In genomic region chr17:82374626-82375331, GRCh38 we compare ENCODE assay signal across 14 cellular contexts. TPM values are rescaled to one million over a fixed set of nuclear protein-coding genes. Genes with fewer than 3 reads are reported as not detected.
DNase-seq lines count a peak whose midpoint lies in the region; ATAC-seq and TF ChIP-seq lines count a peak whose summit lies in the region.
"Had no signal": no experiment of that assay in that cellular context is flagged by ENCODE, and none has a peak within 500 bp of the region (broad histone marks: within the 10 kb centered on the region; RNA-seq: fewer than 3 reads in every experiment).

No MANE protein-coding gene starts in this region.

- no TSS peak for BruUV-seq in Calu3 (replicated peaks; lab: Mats Ljungman, UMichigan)

- peak; percentile 35 for DNase-seq in NCI-H1436 (lab: John Stamatoyannopoulos, UW)
- no peak for DNase-seq in NCI-H1436 treated with DMSO at 0.1 percent for 48 hours (lab: John Stamatoyannopoulos, UW)
- DNase-seq in NCI-H526 treated with DMSO at 0.1 percent for 48 hours (lab: John Stamatoyannopoulos, UW), result peak; percentile 37
- DNase-seq in lower lobe of right lung, result peak; percentile 38
- DNase-seq in coronary artery (ENCODE audit: low spot score), result no peak
- no peak for DNase-seq in Calu3
- DNase-seq: C1 segment of cervical spinal cord, GM23248, KG1, NCI-H1048, NCI-H187, NCI-H774, PC-9 had no signal

- H3K9me3 Mint-ChIP-seq in Calu3 (ENCODE audit: low read depth, unreplicated experiment), result no peaks in the 10 kb centered on the region

- ATAC-seq in lower lobe of right lung, result no peak

- no peak overlapping the region for H3K4me3 ChIP-seq in lower lobe of right lung
- no peak overlapping the region for H3K4me3 ChIP-seq in coronary artery
- H3K4me3 ChIP-seq: GM23248, PC-9 had no signal

- H3K9me3 ChIP-seq in lower lobe of right lung, result no peaks in the 10 kb centered on the region

- H3K27ac ChIP-seq in lower lobe of right lung (no peak overlapping the region), coronary artery (no peak overlapping the region)
- H3K27ac ChIP-seq: GM23248, PC-9 had no signal

- H3K4me1 Mint-ChIP-seq in Calu3 (ENCODE audit: low read depth, unreplicated experiment), result no peaks in the 10 kb centered on the region

- peaks cover 45% of the 10 kb centered on the region for H3K27me3 Mint-ChIP-seq in Calu3 (ENCODE audit: unreplicated experiment)

- no peak for TF ChIP-seq CTCF in lower lobe of right lung (IDR thresholded peaks at IDR 0.05)
- no peak for TF ChIP-seq CTCF in coronary artery (IDR thresholded peaks at IDR 0.05)
- TF ChIP-seq CTCF in Calu3 (IDR thresholded peaks at IDR 0.05; ENCODE audit: unreplicated experiment), result no peak

- H3K36me3 ChIP-seq in lower lobe of right lung, result no peaks in the 10 kb centered on the region

- H3K36me3 Mint-ChIP-seq in Calu3 (ENCODE audit: insufficient read depth, unreplicated experiment), result no peaks in the 10 kb centered on the region

- CTCF ChIA-PET in Calu3 (lab: Charles Lee), result no interaction called here

- peaks cover 28% of the 10 kb centered on the region for H3K4me1 ChIP-seq in lower lobe of right lung

- H3K27ac Mint-ChIP-seq in Calu3 (ENCODE audit: unreplicated experiment), result no peak overlapping the region

- intact Hi-C loops in lower lobe of right lung (cut with DNase I) (no loop called here), Calu3 (cut with micrococcal nuclease; ENCODE audit: unreplicated experiment) (no loop called here)

- peaks cover 86% of the 10 kb centered on the region for H3K27me3 ChIP-seq in lower lobe of right lung (ENCODE audit: low read depth)

- H3K4me3 Mint-ChIP-seq in Calu3 (ENCODE audit: low read depth, unreplicated experiment), result no peak overlapping the region

RNA-seq across cellular contexts. Expression of gene UTS2R, which starts 3.2 kb away (rescaled TPM):
- total RNA-seq in lower lobe of right lung (not detected), Calu3 (2022) (not detected in 2 replicates)
- total RNA-seq: GM23248, M059J, PC-9 had no signal

RNA-seq across cellular contexts. Expression of gene TEX19, which starts 15.7 kb away (rescaled TPM):
- total RNA-seq in lower lobe of right lung, result not detected
- not detected in 2 replicates for total RNA-seq in Calu3 (2022)
- total RNA-seq: GM23248 had no signal

RNA-seq across cellular contexts. Expression of gene SECTM1, which starts 41.2 kb away (rescaled TPM):
- total RNA-seq in lower lobe of right lung, result 44.5 TPM
- 10.4 and 13.4 TPM in 2 replicates for total RNA-seq in Calu3 (2022)

RNA-seq across cellular contexts. Expression of gene HEXD, which starts 43.4 kb away (rescaled TPM):
- 60.2 TPM for total RNA-seq in lower lobe of right lung
- total RNA-seq in Calu3 (2022), result 30.7 and 36.0 TPM in 2 replicates

RNA-seq across cellular contexts. Expression of gene OGFOD3, which starts 43.6 kb away (rescaled TPM):
- total RNA-seq in lower lobe of right lung, result 27.1 TPM
- 29.0 and 38.0 TPM in 2 replicates for total RNA-seq in Calu3 (2022)

Comparison
In these comparisons a context has a peak if more than half of its experiments do, and no peak if none do; other contexts are left out.
1. DNase-seq: peak in NCI-H1436 (single experiment), NCI-H526 treated with DMSO at 0.1 percent for 48 hours (single experiment) and lower lobe of right lung (single experiment); none in NCI-H1436 treated with DMSO at 0.1 percent for 48 hours (single experiment), coronary artery (single experiment) and Calu3 (single experiment).